Comparison of ENCODE assay signal across 26 cellular contexts in genomic region chr4:1022739-1023066, GRCh38. TPM values are rescaled to one million over a fixed set of nuclear protein-coding genes. Genes with fewer than 3 reads are reported as not detected.
"Had no signal": no experiment of that assay in that cellular context is flagged by ENCODE, and none has a peak within 500 bp of the region (broad histone marks: within the 10 kb centered on the region; RNA-seq: fewer than 3 reads in every experiment).

No MANE protein-coding gene starts in this region.

- H3K4me3 ChIP-seq: MG63 had no signal

- DNase-seq: activated CD4-positive, alpha-beta memory T cell treated with anti-CD3 and anti-CD28 coated beads, Interleukin-2, amount 10 ng/mL, durations not matched to agents 7 days and 5 days; activated CD4-positive, alpha-beta T cell treated with anti-CD3 and anti-CD28 coated beads for 36 hours; activated CD4-positive, alpha-beta T cell treated with anti-CD3 and anti-CD28 coated beads, Interleukin-2, amount 50 U/mL, for 1 hour; activated gamma-delta T cell; activated naive CD4-positive, alpha-beta T cell treated with anti-CD3 and anti-CD28 coated beads for 36 hours; activated T-cell treated with anti-CD3 and anti-CD28 coated beads for 4 hours; activated T-cell treated with anti-CD3 and anti-CD28 coated beads, Interleukin-2, amount 50 U/mL, for 48 hours; amygdala; MG63; MV-4-11; NCI-H1092 treated with DMSO at 0.1 percent for 48 hours; NCI-H1436; NCI-H1694 treated with DMSO at 0.1 percent for 48 hours; NCI-H2029 treated with DMSO at 0.1 percent for 48 hours; NCI-H345; NCI-H510A treated with DMSO at 0.1 percent for 48 hours; PC-3; SHP77 treated with DMSO at 0.1 percent for 48 hours; T-cell; T-helper 2 cell; T1000 had no signal

- FAIRE-seq: astrocyte, RCC 7860 had no signal

- ATAC-seq: activated CD4-positive, alpha-beta T cell treated with anti-CD3 and anti-CD28 coated beads for 36 hours; activated T-helper 17 cell treated with anti-CD3 and anti-CD28 coated beads, Interleukin-2, amount 50 U/mL, for 72 hours; PC-3; T-cell had no signal

- H3K9me3 ChIP-seq: MG63 had no signal

- H3K27me3 ChIP-seq: MG63 had no signal

RNA-seq across cellular contexts. Expression of gene SLC26A1, which starts 29.5 kb away (rescaled TPM):
- total RNA-seq: activated CD8-positive, alpha-beta memory T cell treated with anti-CD3 and anti-CD28 coated beads for 36 hours; activated naive CD4-positive, alpha-beta T cell treated with anti-CD3 and anti-CD28 coated beads for 36 hours; PC-3; SK-MEL-5 had no signal
